ENCODE assay signal across 12 cellular contexts in the genomic region with DNA sequence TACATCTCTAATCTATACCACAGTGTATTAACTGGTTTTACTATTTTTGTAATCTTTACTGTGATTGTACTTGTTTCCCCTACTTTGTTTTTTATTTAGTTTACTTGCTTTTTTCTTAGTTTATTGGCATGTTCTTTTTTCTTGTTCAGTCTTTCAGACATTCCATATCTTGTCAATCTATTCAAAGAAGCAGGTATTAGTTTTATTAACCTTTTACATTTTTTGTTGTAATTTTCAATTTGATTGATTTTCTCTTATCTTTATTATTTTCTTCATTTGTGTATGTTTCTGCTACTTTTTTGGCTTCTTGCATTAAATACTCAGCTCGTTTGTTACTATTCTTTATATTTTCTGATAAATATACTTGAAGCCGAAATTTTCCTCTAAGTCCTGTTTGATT. TPM values are rescaled to one million over a fixed set of nuclear protein-coding genes. Genes with fewer than 3 reads are reported as not detected.
"Had no signal": no experiment of that assay in that cellular context is flagged by ENCODE, and none has a peak within 500 bp of the region (broad histone marks: within the 10 kb centered on the region; RNA-seq: fewer than 3 reads in every experiment).

No MANE protein-coding gene starts in this region.

- FAIRE-seq: H1, H54 had no signal

- DNase-seq: GM23248, GOT3, H7, H9, HCEC 1CT, HFFc6 had no signal

- H3K9me3 ChIP-seq: HAP-1 had no signal

- H3K9ac ChIP-seq: GM23248 had no signal

- H3K4me1 ChIP-seq: HAP-1 had no signal

- H3K4me3 ChIP-seq: GM23248, GM23338, HAP-1 had no signal

- H3K4me2 ChIP-seq: GM23338 had no signal

- ATAC-seq: GM23338, HCT116 had no signal

- H3K27ac ChIP-seq: GM23248 had no signal

- H3K36me3 ChIP-seq: HAP-1 had no signal

- H2AFZ ChIP-seq: GM23248, GM23338 had no signal

RNA-seq across cellular contexts. Expression of gene TLX1, which starts 41.6 kb away (rescaled TPM):
- total RNA-seq: GM23248, GM23338, H1, H4, H7, H9, HFFc6 had no signal
- polyA plus RNA-seq: GM23248, GM23338, H1 had no signal

RNA-seq across cellular contexts. Expression of gene LBX1, which starts 56.5 kb away (rescaled TPM):
- total RNA-seq: GM23248, GM23338, H1, H4, H7, H9, HFFc6 had no signal
- polyA plus RNA-seq: GM23248, GM23338, H1 had no signal
